Comparison of ENCODE assay signal across 9 cellular contexts in genomic region chr6:137514418-137514817, GRCh38. TPM values are rescaled to one million over a fixed set of nuclear protein-coding genes. Genes with fewer than 3 reads are reported as not detected.
"Had no signal": no experiment of that assay in that cellular context is flagged by ENCODE, and none has a peak within 500 bp of the region (broad histone marks: within the 10 kb centered on the region; RNA-seq: fewer than 3 reads in every experiment).

No MANE protein-coding gene starts in this region.

- ATAC-seq: GM12878 had no signal

- FAIRE-seq: G401.6, GM12878, GM12891, GM12892, GM18507, GM19239 had no signal

- H3K4me3 ChIP-seq: GM12878 had no signal

- DNase-seq: GDM1, GF-D8 had no signal

RNA-seq across cellular contexts. Expression of gene OLIG3, which starts 20.2 kb away (rescaled TPM):
- total RNA-seq: G401, GM12878 had no signal
- polyA plus RNA-seq: GM12878 had no signal
